ENCODE assay signal across 13 cellular contexts in genomic region chr7:157841757-157842390, GRCh38.
DNase-seq lines count a peak whose midpoint lies in the region; ATAC-seq and TF ChIP-seq lines count a peak whose summit lies in the region.
"Had no signal": no experiment of that assay in that cellular context is flagged by ENCODE, and none has a peak within 500 bp of the region (broad histone marks: within the 10 kb centered on the region; RNA-seq: fewer than 3 reads in every experiment).

No MANE protein-coding gene starts in this region.

- no peaks in the 10 kb centered on the region for H3K79me2 ChIP-seq in MM.1S (ENCODE audit: low read length)

- H3K27ac ChIP-seq in HUES6 (ENCODE audit: low read depth, low read length) = 0 out of 2 replicates have a peak overlapping the region, but pooled peaks have one; percentile 36
- H3K27ac ChIP-seq in testis = no peak overlapping the region
- H3K27ac ChIP-seq in MM.1S (ENCODE audit: low read length) = no peak overlapping the region
- H3K27ac ChIP-seq: SJCRH30 had no signal

- H3K27me3 ChIP-seq in HUES6 (ENCODE audit: control insufficient read depth, insufficient read depth, low read length) (no peaks in the 10 kb centered on the region; the same call in 1 of the 2 replicates), testis (no peaks in the 10 kb centered on the region), MM.1S (replicated peaks; ENCODE audit: insufficient read depth, low read length) (peaks cover 67% of the 10 kb centered on the region)

- H3K4me3 ChIP-seq in HUES6 (ENCODE audit: low read depth, low read length) (no peak overlapping the region), testis (no peak overlapping the region), MM.1S (ENCODE audit: low read length) (no peak overlapping the region)
- H3K4me3 ChIP-seq: HAP-1, SJCRH30 had no signal

- H3K4me3 Mint-ChIP-seq in glutamatergic neuron (ENCODE audit: unreplicated experiment) = peak overlapping the region; percentile 35
- peak overlapping the region; percentile 64 for H3K4me3 Mint-ChIP-seq in neural crest cell

- H2AFZ ChIP-seq in MM.1S (ENCODE audit: low read length) = no peak overlapping the region

- H3K9me3 Mint-ChIP-seq in glutamatergic neuron (ENCODE audit: unreplicated experiment) (peaks cover 12% of the 10 kb centered on the region), neural crest cell (no peaks in the 10 kb centered on the region)

- H3K36me3 Mint-ChIP-seq in glutamatergic neuron (ENCODE audit: unreplicated experiment) (no peaks in the 10 kb centered on the region), neural crest cell (ENCODE audit: low read depth) (no peaks in the 10 kb centered on the region)

- H3K27me3 Mint-ChIP-seq in glutamatergic neuron (ENCODE audit: unreplicated experiment) (peaks cover 2% of the 10 kb centered on the region), neural crest cell (ENCODE audit: low read depth) (no peaks in the 10 kb centered on the region)

- H3K36me3 ChIP-seq in HUES6 (ENCODE audit: control insufficient read depth, insufficient read depth, low read length) (no peaks in the 10 kb centered on the region), testis (ENCODE audit: low read depth, missing control alignments) (no peaks in the 10 kb centered on the region), MM.1S (replicated peaks; ENCODE audit: insufficient read depth, low read length) (no peaks in the 10 kb centered on the region)
- H3K36me3 ChIP-seq: HAP-1, SJCRH30 had no signal

- WGBS in testis, 2 donors = 65 to 68% methylated on average over 15 of the region's 15 CpGs

- H3K27ac Mint-ChIP-seq in glutamatergic neuron (ENCODE audit: unreplicated experiment) (peak overlapping the region; percentile 62), neural crest cell (ENCODE audit: unreplicated experiment) (peak overlapping the region; percentile 96)

- H3K9ac ChIP-seq in HUES6 (ENCODE audit: low read length) (no peak overlapping the region), MM.1S (ENCODE audit: low read length) (no peak overlapping the region)

- intact Hi-C loops in testis (cut with DNase I; ENCODE audit: low total_unique reads) = no loop called here

- H4K20me1 ChIP-seq in MM.1S (ENCODE audit: insufficient read depth, low read length) = no peaks in the 10 kb centered on the region

- no peak for DNase-seq in glutamatergic neuron
- DNase-seq in neural crest cell (ENCODE audit: low read depth, low spot score) = no peak
- DNase-seq in testis = peak; percentile 70
- no peak for DNase-seq in MM.1S
- DNase-seq: KBM-7, NCI-H1436 treated with DMSO at 0.1 percent for 48 hours, NCI-H748 treated with DMSO at 0.1 percent for 48 hours, RPMI8226, SJCRH30 had no signal

- TF ChIP-seq POLR2A in testis (IDR thresholded peaks at IDR 0.05) = no peak

- H3K4me2 ChIP-seq in MM.1S (ENCODE audit: low read depth, low read length) = no peak overlapping the region

- no peak for ATAC-seq in GM19397 (IDR thresholded peaks at IDR 0.05; ENCODE audit: unreplicated experiment)
- ATAC-seq in GM21619 (IDR thresholded peaks at IDR 0.05; ENCODE audit: unreplicated experiment) = no peak

- H3F3A ChIP-seq in MM.1S (ENCODE audit: insufficient read depth, low read length) = no peaks in the 10 kb centered on the region

- H3K4me1 Mint-ChIP-seq in glutamatergic neuron (ENCODE audit: low read depth, unreplicated experiment) = peaks cover 10% of the 10 kb centered on the region
- H3K4me1 Mint-ChIP-seq in neural crest cell = peaks cover 51% of the 10 kb centered on the region

- H3K4me1 ChIP-seq in HUES6 (ENCODE audit: control insufficient read depth, insufficient read depth, low read length) (peaks cover 11% of the 10 kb centered on the region), testis (no peaks in the 10 kb centered on the region), MM.1S (ENCODE audit: low read length) (no peaks in the 10 kb centered on the region)
- H3K4me1 ChIP-seq: HAP-1, SJCRH30 had no signal

- H3K9me3 ChIP-seq in HUES6 (ENCODE audit: control insufficient read depth, insufficient read depth, low read depth, low read length) (peaks cover 24% of the 10 kb centered on the region), testis (no peaks in the 10 kb centered on the region), MM.1S (replicated peaks; ENCODE audit: insufficient read depth, low read length) (no peaks in the 10 kb centered on the region)
- H3K9me3 ChIP-seq: HAP-1 had no signal

- H3K9me2 ChIP-seq in MM.1S (replicated peaks; ENCODE audit: insufficient read depth, low read length) = no peaks in the 10 kb centered on the region

- TF ChIP-seq CTCF in glutamatergic neuron (IDR thresholded peaks at IDR 0.05; ENCODE audit: partially characterized antibody, unreplicated experiment) = no peak
- no peak for TF ChIP-seq CTCF in neural crest cell (conservative IDR thresholded peaks at IDR 0.05)
- TF ChIP-seq CTCF in testis (IDR thresholded peaks at IDR 0.05) = no peak
- no peak for TF ChIP-seq CTCF in MM.1S (IDR thresholded peaks at IDR 0.05; ENCODE audit: low read length)
